9 cellular contexts compared by ENCODE assay signal in genomic region chr10:124701435-124701834, GRCh38. TPM values are rescaled to one million over a fixed set of nuclear protein-coding genes. Genes with fewer than 3 reads are reported as not detected.
DNase-seq lines count a peak whose midpoint lies in the region; ATAC-seq, FAIRE-seq and TF ChIP-seq lines count a peak whose summit lies in the region.
"Had no signal": no experiment of that assay in that cellular context is flagged by ENCODE, and none has a peak within 500 bp of the region (broad histone marks: within the 10 kb centered on the region; RNA-seq: fewer than 3 reads in every experiment).

No MANE protein-coding gene starts in this region.

- H3K4me3 ChIP-seq in colonic mucosa, result no peak overlapping the region
- no peak overlapping the region for H3K4me3 ChIP-seq in lung

- no peak for TF ChIP-seq CTCF in colonic mucosa (IDR thresholded peaks at IDR 0.05)
- no peak for TF ChIP-seq CTCF in lung (IDR thresholded peaks at IDR 0.05; ENCODE audit: control extremely low read depth, extremely low read depth)

- H3K4me1 ChIP-seq in colonic mucosa (peaks cover 4% of the 10 kb centered on the region), lung (ENCODE audit: control insufficient read depth in 2 of 2, insufficient read depth in 2 of 2, low read length in 2 of 2) (peaks cover 48 to 65% of the 10 kb centered on the region in 2 donors)

- peak overlapping the region; percentile 85 for H3K4me3 Mint-ChIP-seq in T-helper 17 cell

- H3K27ac ChIP-seq in colonic mucosa (peak overlapping the region; percentile 63), lung (ENCODE audit: low read depth in 1 of 2, low read length in 1 of 2) (peak overlapping the region; percentile 85 to 94), substantia nigra (ENCODE audit: low read depth, low read length, poor library complexity, severe bottlenecking) (peak overlapping the region; percentile 99)

- H3K27me3 Mint-ChIP-seq in T-helper 17 cell, result no peaks in the 10 kb centered on the region

- FAIRE-seq in GM12892 (lab: Jason Lieb, UNC), result no peak

- H3K27me3 ChIP-seq in colonic mucosa (no peaks in the 10 kb centered on the region), lung (ENCODE audit: control insufficient read depth, insufficient read depth) (no peaks in the 10 kb centered on the region)

- peaks cover 4% of the 10 kb centered on the region for H3K36me3 Mint-ChIP-seq in T-helper 17 cell (ENCODE audit: low read depth)

- peaks cover 87% of the 10 kb centered on the region for H3K4me1 Mint-ChIP-seq in T-helper 17 cell

- H3K9ac ChIP-seq in colonic mucosa (ENCODE audit: low read depth in 2 of 2, low read length in 2 of 2), result peak overlapping the region; percentile 30 to 51

- H3K27ac Mint-ChIP-seq in T-helper 17 cell, result peak overlapping the region; percentile 100

- WGBS in lung, 2 donors, result 18 to 19% methylated on average over 6 of the region's 6 CpGs

- no peak for ATAC-seq in T-helper 17 cell
- peak; percentile 80 for ATAC-seq in lung (ENCODE audit: insufficient read depth, low FRiP score)
- ATAC-seq in HG02840 (IDR thresholded peaks at IDR 0.05; ENCODE audit: low FRiP score, unreplicated experiment), result no peak
- no peak for ATAC-seq in HG02798 (IDR thresholded peaks at IDR 0.05; ENCODE audit: poor library complexity, unreplicated experiment)

- H3K36me3 ChIP-seq in colonic mucosa (peaks cover 6% of the 10 kb centered on the region), lung (ENCODE audit: control insufficient read depth in 2 of 2, insufficient read depth in 2 of 2, low read length in 2 of 2) (peaks cover 0 to 14% of the 10 kb centered on the region in 2 donors)

- no peak for DNase-seq in T-helper 17 cell
- DNase-seq in colonic mucosa, result peak; percentile 71
- peak; percentile 83 for DNase-seq in lung (ENCODE audit: low spot score)
- DNase-seq in substantia nigra (lab: John Stamatoyannopoulos, UW), result peak in 38 of 49 donors; percentile 37 to 89 (median 73)
- no peak for DNase-seq in GM12892 (ENCODE audit: insufficient read length)
- no peak for DNase-seq in stimulated activated CD4-positive, alpha-beta T cell treated with anti-CD3 and anti-CD28 coated beads, Interleukin-4, amount 100 ng/mL, for 24 hours
- DNase-seq: NCI-H1417 treated with DMSO at 0.1 percent for 48 hours had no signal

- H3K9me3 ChIP-seq in T-helper 17 cell (ENCODE audit: control insufficient read depth, low read length, poor library complexity, severe bottlenecking) (no peaks in the 10 kb centered on the region), colonic mucosa (no peaks in the 10 kb centered on the region), lung (ENCODE audit: control insufficient read depth in 2 of 2, insufficient read depth in 1 of 2, low read length in 1 of 2) (no peaks in the 10 kb centered on the region)

- TF ChIP-seq POLR2A in GM12892 (IDR thresholded peaks at IDR 0.05; ENCODE audit: low read depth, low read length), result no peak

- intact Hi-C loops in colonic mucosa (cut with DNase I), result no loop called here

RNA-seq across cellular contexts. Expression of gene FAM53B, which starts 42.7 kb away (rescaled TPM):
- 10 to 100 TPM; 68.5 to 69.2 TPM for total RNA-seq in T-helper 17 cell
- 10 to 100 TPM; 43.3 to 45.2 TPM for total RNA-seq in colonic mucosa
- 10 to 100 TPM; 21.0 to 45.4 TPM for total RNA-seq in lung
- polyA plus RNA-seq in lung, result 10 to 100 TPM; 14.6 to 15.3 TPM
- polyA plus RNA-seq in GM12892 (2012; ENCODE audit: missing spikeins), result 6.0 TPM

Comparison
In these comparisons a context has a peak if more than half of its experiments do, and no peak if none do; other contexts are left out.
1. DNase-seq: peak in colonic mucosa (single experiment), lung (single experiment) and substantia nigra (38 of 49); none in T-helper 17 cell (0 of 3), GM12892 (single experiment) and stimulated activated CD4-positive, alpha-beta T cell treated with anti-CD3 and anti-CD28 coated beads, Interleukin-4, amount 100 ng/mL, for 24 hours (single experiment).
2. Peak in every context shown above with its lines, with median percentiles within 50 percentile points of each other: H3K27ac ChIP-seq.